Comparison of ENCODE assay signal across 8 cellular contexts in genomic region chr10:43648392-43649148, GRCh38. TPM values are rescaled to one million over a fixed set of nuclear protein-coding genes. Genes with fewer than 3 reads are reported as not detected.
DNase-seq lines count a peak whose midpoint lies in the region; ATAC-seq, FAIRE-seq and TF ChIP-seq lines count a peak whose summit lies in the region.

Gene ZNF32, minus strand, starts transcription at chr10:43648881. Its CDS starts 2,748 bp downstream, at chr10:43646133.

- TF ChIP-seq CTCF in WI38 (IDR thresholded peaks at IDR 0.05; ENCODE audit: low read depth, low read length) (no peak), breast epithelium (IDR thresholded peaks at IDR 0.05) (no peak)

- H3K36me3 ChIP-seq in breast epithelium, result peaks cover 23% of the 10 kb centered on the region
- H3K36me3 ChIP-seq in small intestine (ENCODE audit: control insufficient read depth in 2 of 2, insufficient read depth in 2 of 2, low read length in 2 of 2), result peaks cover 9 to 10% of the 10 kb centered on the region in 2 donors

- H3K4me3 ChIP-seq in WI38 (ENCODE audit: low read depth, low read length) (peak within 1 kb of the TSS; percentile 70), breast epithelium (peak within 1 kb of the TSS; percentile 76 to 95 (median 84)), small intestine (ENCODE audit: low read depth in 1 of 2, low read length in 2 of 2) (peak within 1 kb of the TSS; percentile 64 to 82)

- no peaks in the 10 kb centered on the region for H3K27me3 ChIP-seq in breast epithelium
- no peaks in the 10 kb centered on the region for H3K27me3 ChIP-seq in small intestine (ENCODE audit: control insufficient read depth in 2 of 2, insufficient read depth in 2 of 2, low read length in 2 of 2)

- WGBS in small intestine, 3 donors, result 0 to 1% (median 1%) methylated on average over 73 to 89 of the region's 89 CpGs

- DNase-seq in NCI-H524 (lab: John Stamatoyannopoulos, UW) (peak; percentile 0 to 62), NCI-H524 treated with DMSO at 0.1 percent for 48 hours (lab: John Stamatoyannopoulos, UW) (no peak), NCI-H2107 (lab: John Stamatoyannopoulos, UW) (peak; percentile 68), breast epithelium (ENCODE audit: low spot score in 2 of 2) (peak; percentile 66 to 71), iPS-NIHi7 (ENCODE audit: extremely low spot score) (peak; percentile 96), small intestine (peak; percentile 82)

- peak; percentile 99 for ATAC-seq in HG02943 (IDR thresholded peaks at IDR 0.05; ENCODE audit: low read depth, unreplicated experiment)

- peaks cover 33 to 35% of the 10 kb centered on the region in 2 donors for H3K9me3 ChIP-seq in breast epithelium
- H3K9me3 ChIP-seq in small intestine (ENCODE audit: control insufficient read depth, low read depth), result peaks cover 3% of the 10 kb centered on the region

- H3K27ac ChIP-seq in breast epithelium (peak within 1 kb of the TSS; percentile 87 to 92), small intestine (ENCODE audit: low read depth in 1 of 2, low read length in 1 of 2) (peak within 1 kb of the TSS; percentile 66 to 80)

- FAIRE-seq in small intestine (lab: Jason Lieb, UNC), result no peak

- intact Hi-C loops in breast epithelium (cut with DNase I; ENCODE audit: low total_unique reads), result no loop called here

- TF ChIP-seq POLR2A in breast epithelium (IDR thresholded peaks at IDR 0.05), result no peak

- H3K4me1 ChIP-seq in breast epithelium, result no peaks in the 10 kb centered on the region
- H3K4me1 ChIP-seq in small intestine (ENCODE audit: control insufficient read depth in 2 of 2, insufficient read depth in 1 of 2, low read depth in 1 of 2, low read length in 1 of 2), result no peaks in the 10 kb centered on the region

RNA-seq across cellular contexts. Expression of gene ZNF32, which starts in this region (rescaled TPM):
- total RNA-seq in breast epithelium, result 10 to 100 TPM; 53.1 to 74.3 (median 54.4) TPM
- 10 to 100 TPM; 23.5 to 29.5 (median 28.6) TPM for polyA plus RNA-seq in small intestine
